In the genomic region with DNA sequence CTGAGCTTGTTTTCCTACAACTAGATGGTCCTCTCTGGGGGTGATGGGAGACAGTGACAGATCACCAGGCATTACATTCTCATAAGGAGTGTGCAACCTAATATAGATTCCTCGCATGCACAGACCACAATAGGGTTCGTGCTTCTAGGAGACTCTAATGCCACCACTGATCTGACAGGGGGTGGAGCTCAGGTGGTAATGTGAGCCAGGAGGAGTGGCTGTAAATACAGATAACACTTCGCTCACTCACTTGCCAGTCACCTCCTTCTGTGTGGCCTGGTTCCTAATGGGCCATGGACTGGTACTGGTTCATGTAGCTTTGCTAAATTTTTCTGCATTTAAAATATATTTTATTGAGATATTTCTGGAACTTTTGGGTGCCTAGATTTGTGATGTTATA, we compare ENCODE assay signal across 19 cellular contexts.
"Had no signal": no experiment of that assay in that cellular context is flagged by ENCODE, and none has a peak within 500 bp of the region (broad histone marks: within the 10 kb centered on the region; RNA-seq: fewer than 3 reads in every experiment).

No MANE protein-coding gene starts in this region.

- H3K36me3 ChIP-seq: gastrocnemius medialis, left ventricle myocardium inferior, lower lobe of right lung, right lobe of liver, suprapubic skin, thyroid gland had no signal

- H3K4me3 ChIP-seq: dorsolateral prefrontal cortex, gastrocnemius medialis, left ventricle myocardium inferior, lower lobe of right lung, psoas muscle, right lobe of liver, suprapubic skin, thyroid gland had no signal

- H3K27me3 ChIP-seq: dorsolateral prefrontal cortex, gastrocnemius medialis, right lobe of liver, suprapubic skin, thyroid gland had no signal

- H3K4me1 ChIP-seq: gastrocnemius medialis, lower lobe of right lung, right lobe of liver, thyroid gland had no signal

- ATAC-seq: esophagus mucosa; gastrocnemius medialis; lower lobe of right lung; naive thymus-derived CD4-positive, alpha-beta T cell; psoas muscle; right lobe of liver had no signal

- H3K9me3 ChIP-seq: gastrocnemius medialis, left ventricle myocardium inferior, lower lobe of right lung, psoas muscle, right lobe of liver, suprapubic skin, thyroid gland had no signal

- DNase-seq: cortex of kidney; dorsolateral prefrontal cortex; effector CD8-positive, alpha-beta T cell; gastrocnemius medialis; islet precursor cell; left ventricle myocardium inferior; lower lobe of right lung; midbrain; naive thymus-derived CD4-positive, alpha-beta T cell; nephron progenitor cell; psoas muscle; retina; right lobe of liver; stimulated activated CD4-positive, alpha-beta T cell treated with anti-CD3 and anti-CD28 coated beads, Interleukin-2, amount 100 ng/mL, for 24 hours; stimulated activated CD4-positive, alpha-beta T cell treated with anti-CD3 and anti-CD28 coated beads, Interleukin-4, amount 100 ng/mL, for 4 hours; stimulated activated naive CD4-positive, alpha-beta T cell; thyroid gland had no signal

- H3K27ac ChIP-seq: gastrocnemius medialis, left ventricle myocardium inferior, lower lobe of right lung, psoas muscle, right lobe of liver, suprapubic skin, thyroid gland had no signal
